Comparison of ENCODE assay signal across 24 cellular contexts in genomic region chr1:10101929-10102328, GRCh38.
DNase-seq lines count a peak whose midpoint lies in the region; ATAC-seq and TF ChIP-seq lines count a peak whose summit lies in the region.
"Had no signal": no experiment of that assay in that cellular context is flagged by ENCODE, and none has a peak within 500 bp of the region (broad histone marks: within the 10 kb centered on the region; RNA-seq: fewer than 3 reads in every experiment).

No MANE protein-coding gene starts in this region.

- H3K4me3 ChIP-seq in IMR-90 (ENCODE audit: insufficient read depth, low read depth, low read length), result no peak overlapping the region
- H3K4me3 ChIP-seq in choroid plexus epithelial cell (ENCODE audit: low read depth, low read length), result no peak overlapping the region
- H3K4me3 ChIP-seq in osteoblast (ENCODE audit: insufficient read depth, low read length), result no peak overlapping the region
- no peak overlapping the region for H3K4me3 ChIP-seq in testis
- H3K4me3 ChIP-seq: lung, neural progenitor cell, prostate gland, thoracic aorta had no signal

- H3K4ac ChIP-seq in IMR-90 (ENCODE audit: low read depth, low read length), result no peak overlapping the region

- no peak overlapping the region for H2BK20ac ChIP-seq in IMR-90 (ENCODE audit: low read depth, low read length)

- intact Hi-C loops in CD14-positive monocyte (cut with micrococcal nuclease) (no loop called here), IMR-90 (cut with micrococcal nuclease) (no loop called here), testis (cut with DNase I; ENCODE audit: low total_unique reads) (no loop called here)

- H4K91ac ChIP-seq in IMR-90 (ENCODE audit: insufficient read depth, low read depth, low read length), result no peak overlapping the region

- no peaks in the 10 kb centered on the region for H3K27me3 ChIP-seq in IMR-90 (ENCODE audit: control insufficient read depth, insufficient read depth, low read length)
- H3K27me3 ChIP-seq in osteoblast (ENCODE audit: insufficient read depth, low read length), result no peaks in the 10 kb centered on the region
- no peaks in the 10 kb centered on the region for H3K27me3 ChIP-seq in testis
- H3K27me3 ChIP-seq: neural progenitor cell had no signal

- no peak for DNase-seq in CD14-positive monocyte (ENCODE audit: low spot score)
- DNase-seq in IMR-90, result no peak
- DNase-seq in choroid plexus epithelial cell (ENCODE audit: low read depth), result no peak
- no peak for DNase-seq in osteoblast (ENCODE audit: insufficient read length, low spot score, missing footprints)
- no peak for DNase-seq in RKO (ENCODE audit: low spot score)
- no peak for DNase-seq in testis
- DNase-seq in NCI-H510A treated with DMSO at 0.1 percent for 48 hours (lab: John Stamatoyannopoulos, UW), result no peak
- no peak for DNase-seq in activated CD4-positive, alpha-beta T cell treated with anti-CD3 and anti-CD28 coated beads for 4 hours
- DNase-seq: activated CD4-positive, CD25-positive, alpha-beta regulatory T cell treated with anti-CD3 and anti-CD28 coated beads, Interleukin-2, amount 50 U/mL, for 72 hours; activated CD8-positive, alpha-beta T cell treated with anti-CD3 and anti-CD28 coated beads, Interleukin-2, amount 10 ng/mL, durations not matched to agents 7 days and 5 days; amniotic stem cell; DMS53; GOT3; islet precursor cell; NCI-H774; OCI-M1; SHP77 treated with DMSO at 0.1 percent for 48 hours; small intestine; stimulated activated naive CD4-positive, alpha-beta T cell had no signal

- H3K4me1 ChIP-seq in IMR-90 (ENCODE audit: control insufficient read depth, insufficient read depth, low read length) (no peaks in the 10 kb centered on the region), osteoblast (ENCODE audit: insufficient read depth, low read length) (no peaks in the 10 kb centered on the region), testis (no peaks in the 10 kb centered on the region)
- H3K4me1 ChIP-seq: neural progenitor cell had no signal

- no peak overlapping the region for H4K5ac ChIP-seq in IMR-90 (ENCODE audit: low read depth, low read length)

- H3K27ac ChIP-seq in IMR-90 (ENCODE audit: insufficient read depth, low read length) (no peak overlapping the region), osteoblast (ENCODE audit: low read depth, low read length) (no peak overlapping the region), testis (no peak overlapping the region)
- H3K27ac ChIP-seq: neural progenitor cell, prostate gland, thoracic aorta had no signal

- H3K23ac ChIP-seq in IMR-90 (ENCODE audit: low read depth, low read length), result no peak overlapping the region

- H2BK120ac ChIP-seq in IMR-90 (ENCODE audit: low read depth, low read length), result no peak overlapping the region

- no peak overlapping the region for H2AFZ ChIP-seq in IMR-90 (replicated peaks; ENCODE audit: low read length, poor library complexity)
- no peak overlapping the region for H2AFZ ChIP-seq in osteoblast (ENCODE audit: low read length)
- H2AFZ ChIP-seq: neural progenitor cell had no signal

- no peak overlapping the region for H3K4me2 ChIP-seq in IMR-90 (ENCODE audit: low read depth, low read length)
- no peak overlapping the region for H3K4me2 ChIP-seq in osteoblast (ENCODE audit: insufficient read depth, low read length)
- H3K4me2 ChIP-seq: neural progenitor cell had no signal

- H4K8ac ChIP-seq in IMR-90 (ENCODE audit: low read depth in 2 of 2, low read length in 2 of 2), result no peak overlapping the region

- TF ChIP-seq POLR2A in IMR-90 (IDR thresholded peaks at IDR 0.05; ENCODE audit: low read depth, low read length) (no peak), testis (IDR thresholded peaks at IDR 0.05) (no peak)

- no peak overlapping the region for H2BK15ac ChIP-seq in IMR-90 (ENCODE audit: low read depth, low read length)

- peaks cover 0 to 1% (median 0%) of the 10 kb centered on the region in 3 donors for H3K27me3 Mint-ChIP-seq in CD14-positive monocyte (ENCODE audit: low read depth in 3 of 3)
- H3K27me3 Mint-ChIP-seq: dendritic cell treated with granulocyte-macrophage colony-stimulating factor and Interleukin-4, amounts not matched to agents 40 ng/mL and 50 ng/mL, for 4 days had no signal

- no peaks in the 10 kb centered on the region for H4K20me1 ChIP-seq in IMR-90 (ENCODE audit: insufficient read depth, low read length)
- H4K20me1 ChIP-seq in osteoblast (ENCODE audit: insufficient read depth, low read length), result no peaks in the 10 kb centered on the region

- H3K36me3 Mint-ChIP-seq in CD14-positive monocyte, result peaks cover 61 to 69% of the 10 kb centered on the region in 2 donors

- dilution Hi-C loops in IMR-90 (cut with HindIII; ENCODE audit: low sequenced_read_pairs, unreplicated experiment), result no loop called here

- no peak overlapping the region for H3K9ac ChIP-seq in IMR-90 (ENCODE audit: low read depth, low read length)
- H3K9ac ChIP-seq: neural progenitor cell had no signal

- H3K9me1 ChIP-seq in IMR-90 (ENCODE audit: insufficient read depth, low read length), result peaks cover 7% of the 10 kb centered on the region; the same call in 1 of the 2 replicates

- CTCF ChIA-PET in IMR-90 (lab: Yijun Ruan, JAX), result no interaction called here

- TF ChIP-seq RAD21 in IMR-90 (IDR thresholded peaks at IDR 0.05; ENCODE audit: low read length), result no peak

- H3K36me3 ChIP-seq in IMR-90 (ENCODE audit: control insufficient read depth, insufficient read depth, low read length) (peaks cover 29% of the 10 kb centered on the region), osteoblast (ENCODE audit: insufficient read depth, low read length) (peaks cover 35% of the 10 kb centered on the region), testis (ENCODE audit: low read depth, missing control alignments) (no peaks in the 10 kb centered on the region)
- H3K36me3 ChIP-seq: prostate gland had no signal

- H3K9me3 Mint-ChIP-seq in CD14-positive monocyte, result no peaks in the 10 kb centered on the region
- H3K9me3 Mint-ChIP-seq: dendritic cell treated with granulocyte-macrophage colony-stimulating factor and Interleukin-4, amounts not matched to agents 40 ng/mL and 50 ng/mL, for 4 days; neural progenitor cell had no signal

- H3K56ac ChIP-seq in IMR-90 (ENCODE audit: extremely low read depth, insufficient read depth, low read length), result no peak overlapping the region

- no peak overlapping the region for H3K27ac Mint-ChIP-seq in CD14-positive monocyte
- H3K27ac Mint-ChIP-seq: activated CD8-positive, alpha-beta T cell treated with anti-CD3 and anti-CD28 coated beads, Interleukin-2, amount 10 ng/mL, durations not matched to agents 7 days and 5 days; dendritic cell treated with granulocyte-macrophage colony-stimulating factor and Interleukin-4, amounts not matched to agents 40 ng/mL and 50 ng/mL, for 4 days; neural progenitor cell had no signal

- no peak overlapping the region for H2BK5ac ChIP-seq in IMR-90 (ENCODE audit: low read depth, low read length, poor library complexity, severe bottlenecking)

- in situ Hi-C loops in IMR-90 (cut with MboI; ENCODE audit: low sequenced_read_pairs), result no loop called here

- ATAC-seq in IMR-90 (ENCODE audit: low read depth), result no peak
- ATAC-seq: activated CD8-positive, alpha-beta T cell treated with anti-CD3 and anti-CD28 coated beads, Interleukin-2, amount 10 ng/mL, durations not matched to agents 7 days and 5 days had no signal

- H3K79me1 ChIP-seq in IMR-90 (ENCODE audit: low read depth in 1 of 2, low read length in 2 of 2), result peaks cover 5 to 9% of the 10 kb centered on the region in 2 experiments

- H3K9me3 ChIP-seq in IMR-90 (ENCODE audit: control insufficient read depth, insufficient read depth, low read length) (no peaks in the 10 kb centered on the region), osteoblast (ENCODE audit: low read depth, low read length) (no peaks in the 10 kb centered on the region), testis (no peaks in the 10 kb centered on the region)
- H3K9me3 ChIP-seq: prostate gland, thoracic aorta had no signal

- H3K4me3 Mint-ChIP-seq in CD14-positive monocyte, result no peak overlapping the region
- H3K4me3 Mint-ChIP-seq: activated CD8-positive, alpha-beta T cell treated with anti-CD3 and anti-CD28 coated beads, Interleukin-2, amount 10 ng/mL, durations not matched to agents 7 days and 5 days; dendritic cell treated with granulocyte-macrophage colony-stimulating factor and Interleukin-4, amounts not matched to agents 40 ng/mL and 50 ng/mL, for 4 days; neural progenitor cell had no signal

- no TSS peak for BruUV-seq in IMR-90 (replicated peaks; lab: Mats Ljungman, UMichigan)

- H2AK5ac ChIP-seq in IMR-90 (ENCODE audit: low read depth, low read length), result no peak overlapping the region

- no peak overlapping the region for H3K14ac ChIP-seq in IMR-90 (replicated peaks; ENCODE audit: low read depth, low read length)

- no peak overlapping the region for H2AK9ac ChIP-seq in IMR-90 (replicated peaks; ENCODE audit: low read depth, low read length, poor library complexity)

- peaks cover 3% of the 10 kb centered on the region for H3K79me2 ChIP-seq in osteoblast (ENCODE audit: insufficient read depth, low read length)

- peak; percentile 11 for TF ChIP-seq CTCF in CD14-positive monocyte (IDR thresholded peaks at IDR 0.05)
- TF ChIP-seq CTCF in IMR-90 (conservative IDR thresholded peaks at IDR 0.05; ENCODE audit: low read depth, low read length), result peak; percentile 25
- TF ChIP-seq CTCF in choroid plexus epithelial cell (conservative IDR thresholded peaks at IDR 0.05; ENCODE audit: low read depth, low read length), result peak; percentile 34
- peak; percentile 30 for TF ChIP-seq CTCF in osteoblast (IDR thresholded peaks at IDR 0.05; ENCODE audit: extremely low read depth, low read depth, low read length)
- no peak for TF ChIP-seq CTCF in testis (IDR thresholded peaks at IDR 0.05)

- no peak overlapping the region for H3K18ac ChIP-seq in IMR-90 (ENCODE audit: low read depth, low read length)

- POLR2A ChIA-PET in IMR-90 (lab: Charles Lee; ENCODE audit: unreplicated experiment), result no interaction called here

- H3K4me1 Mint-ChIP-seq in CD14-positive monocyte, result peaks cover under 1% of the 10 kb centered on the region

TF ChIP-seq in IMR-90, 13 proteins besides CTCF, POLR2A, EP300 and RAD21 (continues in another document):
- TF ChIP-seq MAFK (IDR thresholded peaks at IDR 0.05; ENCODE audit: low read depth, low read length) (no peak), MAZ (IDR thresholded peaks at IDR 0.05; ENCODE audit: borderline replicate concordance, low read depth, low read length) (no peak), CHD1 (IDR thresholded peaks at IDR 0.05; ENCODE audit: low read depth, low read length) (no peak), FOS (IDR thresholded peaks at IDR 0.05; ENCODE audit: low read depth, low read length) (no peak), RFX5 (IDR thresholded peaks at IDR 0.05; ENCODE audit: low read depth, low read length) (no peak), CEBPB (IDR thresholded peaks at IDR 0.05; ENCODE audit: low read depth, low read length) (no peak), RCOR1 (IDR thresholded peaks at IDR 0.05; ENCODE audit: insufficient replicate concordance, low read length) (no peak), SMC3 (IDR thresholded peaks at IDR 0.05; ENCODE audit: low read depth, low read length) (no peak; the same call in 1 of the 2 replicates)

Comparison
In these comparisons a context has a peak if more than half of its experiments do, and no peak if none do; other contexts are left out.
1. CTCF ChIP-seq: peak in CD14-positive monocyte (single experiment), IMR-90 (single experiment), choroid plexus epithelial cell (single experiment) and osteoblast (single experiment); none in testis (0 of 3).